Comparison of ENCODE assay signal across 16 cellular contexts in genomic region chr2:84954329-84954728, GRCh38. TPM values are rescaled to one million over a fixed set of nuclear protein-coding genes. Genes with fewer than 3 reads are reported as not detected.
A peak's percentile ranks its signal among the peaks of the same experiment; 100 is the strongest.
DNase-seq lines count a peak whose midpoint lies in the region; ATAC-seq and TF ChIP-seq lines count a peak whose summit lies in the region.
"Had no signal": no experiment of that assay in that cellular context is flagged by ENCODE, and none has a peak within 500 bp of the region (broad histone marks: within the 10 kb centered on the region; RNA-seq: fewer than 3 reads in every experiment).

No MANE protein-coding gene starts in this region.

- peaks cover 18% of the 10 kb centered on the region for H3K36me3 Mint-ChIP-seq in activated T-cell treated with anti-CD3 and anti-CD28 coated beads, Interleukin-2, amount 50 U/mL, for 24 hours (ENCODE audit: low read depth)
- H3K36me3 Mint-ChIP-seq in activated T-cell treated with anti-CD3 and anti-CD28 coated beads, Interleukin-2, amount 50 U/mL, for 72 hours (ENCODE audit: insufficient read depth in 2 of 2), result no peaks in the 10 kb centered on the region
- peaks cover 6% of the 10 kb centered on the region for H3K36me3 Mint-ChIP-seq in activated T-helper 17 cell treated with anti-CD3 and anti-CD28 coated beads, Interleukin-2, amount 50 U/mL, for 72 hours (ENCODE audit: low read depth)
- H3K36me3 Mint-ChIP-seq in neural progenitor cell, result peaks cover 2% of the 10 kb centered on the region

- H3K27ac ChIP-seq in Panc1 (ENCODE audit: low read length) (peak overlapping the region; percentile 66), neural progenitor cell (no peak overlapping the region), PC-9 (no peak overlapping the region), colonic mucosa (no peak overlapping the region)
- H3K27ac ChIP-seq: BLaER1 treated with 17β-estradiol and CSF1 and Interleukin-3, amounts not matched to agents 10 nM and 100 nM; GM23248 had no signal

- H3K4me1 ChIP-seq in Panc1 (ENCODE audit: control insufficient read depth, insufficient read depth, low read length) (peaks cover 23% of the 10 kb centered on the region), neural progenitor cell (peaks cover 31% of the 10 kb centered on the region), PC-9 (replicated peaks; ENCODE audit: insufficient read depth) (peaks cover 29% of the 10 kb centered on the region), colonic mucosa (peaks cover 3% of the 10 kb centered on the region)

- H3K79me2 ChIP-seq in neural progenitor cell (ENCODE audit: low read depth) (no peaks in the 10 kb centered on the region), PC-9 (ENCODE audit: low read depth) (no peaks in the 10 kb centered on the region)

- DNase-seq in activated T-cell treated with anti-CD3 and anti-CD28 coated beads, Interleukin-2, amount 50 U/mL, for 24 hours, result peak; percentile 19
- no peak for DNase-seq in activated T-cell treated with anti-CD3 and anti-CD28 coated beads, Interleukin-2, amount 50 U/mL, for 72 hours
- DNase-seq in Panc1 (ENCODE audit: low read depth, low spot score), result no peak
- DNase-seq in neural progenitor cell (ENCODE audit: low spot score), result no peak
- DNase-seq in PC-9, result no peak
- no peak for DNase-seq in colonic mucosa
- DNase-seq: 8988T; AML-193; Calu3; CD4-positive, alpha-beta T cell; DMS 273 treated with DMSO at 0.1 percent for 48 hours; GM23248; H7 had no signal

- no peak overlapping the region for H3K4me3 ChIP-seq in Panc1 (ENCODE audit: low read depth in 2 of 2, low read length in 2 of 2)
- H3K4me3 ChIP-seq in neural progenitor cell, result no peak overlapping the region
- no peak overlapping the region for H3K4me3 ChIP-seq in PC-9
- no peak overlapping the region for H3K4me3 ChIP-seq in colonic mucosa
- H3K4me3 ChIP-seq: BLaER1 treated with 17β-estradiol and CSF1 and Interleukin-3, amounts not matched to agents 10 nM and 100 nM; GM23248 had no signal

- H3F3A ChIP-seq in neural progenitor cell (ENCODE audit: low read depth) (peaks cover 33% of the 10 kb centered on the region), PC-9 (ENCODE audit: insufficient read depth, low read depth) (peaks cover 28% of the 10 kb centered on the region)

- H3K27me3 ChIP-seq in Panc1 (ENCODE audit: control insufficient read depth, insufficient read depth, low read length) (no peaks in the 10 kb centered on the region), neural progenitor cell (no peaks in the 10 kb centered on the region), PC-9 (ENCODE audit: insufficient read depth, low read depth) (no peaks in the 10 kb centered on the region), colonic mucosa (no peaks in the 10 kb centered on the region)
- H3K27me3 ChIP-seq: BLaER1 treated with 17β-estradiol and CSF1 and Interleukin-3, amounts not matched to agents 10 nM and 100 nM had no signal

- H3K4me3 Mint-ChIP-seq in activated T-cell treated with anti-CD3 and anti-CD28 coated beads, Interleukin-2, amount 50 U/mL, for 24 hours, result no peak overlapping the region
- H3K4me3 Mint-ChIP-seq in activated T-cell treated with anti-CD3 and anti-CD28 coated beads, Interleukin-2, amount 50 U/mL, for 72 hours, result no peak overlapping the region
- H3K4me3 Mint-ChIP-seq in activated T-helper 17 cell treated with anti-CD3 and anti-CD28 coated beads, Interleukin-2, amount 50 U/mL, for 72 hours, result no peak overlapping the region
- no peak overlapping the region for H3K4me3 Mint-ChIP-seq in neural progenitor cell
- H3K4me3 Mint-ChIP-seq: CD4-positive, alpha-beta T cell had no signal

- no peak overlapping the region for H3K4me2 ChIP-seq in neural progenitor cell
- no peak overlapping the region for H3K4me2 ChIP-seq in PC-9
- H3K4me2 ChIP-seq: BLaER1 treated with 17β-estradiol and CSF1 and Interleukin-3, amounts not matched to agents 10 nM and 100 nM had no signal

- H3K36me3 ChIP-seq in Panc1 (ENCODE audit: control insufficient read depth, insufficient read depth, low read length), result no peaks in the 10 kb centered on the region
- H3K36me3 ChIP-seq in neural progenitor cell, result no peaks in the 10 kb centered on the region
- H3K36me3 ChIP-seq in PC-9 (ENCODE audit: low read depth), result no peaks in the 10 kb centered on the region
- H3K36me3 ChIP-seq in colonic mucosa, result no peaks in the 10 kb centered on the region

- POLR2A ChIA-PET in Panc1 (lab: Charles Lee), result interaction anchor here (0.6 kb wide), 1 partner anchor 17 kb away, joined by 3 read pairs; the partner anchor contains the start of gene KCMF1
- POLR2A ChIA-PET in PC-9 (lab: Charles Lee; ENCODE audit: unreplicated experiment), result interaction anchor here (0.6 kb wide), 1 partner anchor 21 kb away, joined by 10 read pairs; no protein-coding TSS in a partner anchor

- no peaks in the 10 kb centered on the region for H4K20me1 ChIP-seq in neural progenitor cell (ENCODE audit: low read depth)
- no peaks in the 10 kb centered on the region for H4K20me1 ChIP-seq in PC-9 (ENCODE audit: insufficient read depth)

- H3K9ac ChIP-seq in neural progenitor cell (no peak overlapping the region), colonic mucosa (ENCODE audit: low read depth in 2 of 2, low read length in 2 of 2) (no peak overlapping the region)
- H3K9ac ChIP-seq: BLaER1 treated with 17β-estradiol and CSF1 and Interleukin-3, amounts not matched to agents 10 nM and 100 nM; GM23248 had no signal

- H3K27me3 Mint-ChIP-seq in activated T-cell treated with anti-CD3 and anti-CD28 coated beads, Interleukin-2, amount 50 U/mL, for 24 hours, result no peaks in the 10 kb centered on the region
- no peaks in the 10 kb centered on the region for H3K27me3 Mint-ChIP-seq in activated T-cell treated with anti-CD3 and anti-CD28 coated beads, Interleukin-2, amount 50 U/mL, for 72 hours (ENCODE audit: low read depth)
- H3K27me3 Mint-ChIP-seq in activated T-helper 17 cell treated with anti-CD3 and anti-CD28 coated beads, Interleukin-2, amount 50 U/mL, for 72 hours, result no peaks in the 10 kb centered on the region
- peaks cover 6% of the 10 kb centered on the region for H3K27me3 Mint-ChIP-seq in neural progenitor cell (ENCODE audit: insufficient read depth, low read depth)
- H3K27me3 Mint-ChIP-seq: CD4-positive, alpha-beta T cell had no signal

- H3K4me1 Mint-ChIP-seq in activated T-cell treated with anti-CD3 and anti-CD28 coated beads, Interleukin-2, amount 50 U/mL, for 24 hours (ENCODE audit: low read depth), result peaks cover 19% of the 10 kb centered on the region
- H3K4me1 Mint-ChIP-seq in activated T-cell treated with anti-CD3 and anti-CD28 coated beads, Interleukin-2, amount 50 U/mL, for 72 hours (ENCODE audit: low read depth), result no peaks in the 10 kb centered on the region
- peaks cover 14% of the 10 kb centered on the region for H3K4me1 Mint-ChIP-seq in activated T-helper 17 cell treated with anti-CD3 and anti-CD28 coated beads, Interleukin-2, amount 50 U/mL, for 72 hours
- H3K4me1 Mint-ChIP-seq in neural progenitor cell, result peaks cover 24% of the 10 kb centered on the region

- TF ChIP-seq CTCF in Panc1 (IDR thresholded peaks at IDR 0.05) (no peak), neural progenitor cell (IDR thresholded peaks at IDR 0.05) (no peak), PC-9 (conservative IDR thresholded peaks at IDR 0.05) (no peak), colonic mucosa (IDR thresholded peaks at IDR 0.05) (no peak)

- CTCF ChIA-PET in Panc1 (lab: Charles Lee), result no interaction called here
- CTCF ChIA-PET in PC-9 (lab: Charles Lee), result no interaction called here

- H3K9me3 Mint-ChIP-seq in activated T-cell treated with anti-CD3 and anti-CD28 coated beads, Interleukin-2, amount 50 U/mL, for 24 hours, result no peaks in the 10 kb centered on the region
- H3K9me3 Mint-ChIP-seq in activated T-cell treated with anti-CD3 and anti-CD28 coated beads, Interleukin-2, amount 50 U/mL, for 72 hours, result no peaks in the 10 kb centered on the region
- H3K9me3 Mint-ChIP-seq in activated T-helper 17 cell treated with anti-CD3 and anti-CD28 coated beads, Interleukin-2, amount 50 U/mL, for 72 hours, result no peaks in the 10 kb centered on the region
- no peaks in the 10 kb centered on the region for H3K9me3 Mint-ChIP-seq in neural progenitor cell
- H3K9me3 Mint-ChIP-seq: CD4-positive, alpha-beta T cell had no signal

- H3K9me2 ChIP-seq in PC-9 (ENCODE audit: insufficient read depth), result no peaks in the 10 kb centered on the region

- intact Hi-C loops in Panc1 (cut with micrococcal nuclease; ENCODE audit: unreplicated experiment), result no loop called here
- intact Hi-C loops in PC-9 (cut with micrococcal nuclease; ENCODE audit: unreplicated experiment), result no loop called here
- intact Hi-C loops in colonic mucosa (cut with DNase I), result no loop called here

- in situ Hi-C loops in Panc1 (cut with HindIII; ENCODE audit: low pct_unique_long_range_greater_than_20kb, low sequenced_read_pairs), result no loop called here

- BruUV-seq in Panc1 (replicated peaks; lab: Mats Ljungman, UMichigan) (no TSS peak), PC-9 (replicated peaks; lab: Mats Ljungman, UMichigan) (no TSS peak)

- H2AFZ ChIP-seq in neural progenitor cell (replicated peaks), result no peak overlapping the region
- no peak overlapping the region for H2AFZ ChIP-seq in PC-9
- H2AFZ ChIP-seq: GM23248 had no signal

- no peak for ATAC-seq in activated T-cell treated with anti-CD3 and anti-CD28 coated beads, Interleukin-2, amount 50 U/mL, for 72 hours (replicated peaks in 1 of 2)
- ATAC-seq in Panc1 (no peak), HG03175 (IDR thresholded peaks at IDR 0.05; ENCODE audit: unreplicated experiment) (no peak)
- ATAC-seq in activated T-helper 17 cell treated with anti-CD3 and anti-CD28 coated beads, Interleukin-2, amount 50 U/mL, for 72 hours (replicated peaks), result no peak

- no peaks in the 10 kb centered on the region for H3K9me3 ChIP-seq in Panc1 (ENCODE audit: control insufficient read depth, insufficient read depth, low read depth, low read length)
- H3K9me3 ChIP-seq in neural progenitor cell (ENCODE audit: low read depth), result no peaks in the 10 kb centered on the region
- H3K9me3 ChIP-seq in PC-9 (ENCODE audit: insufficient read depth, low read depth), result no peaks in the 10 kb centered on the region
- H3K9me3 ChIP-seq in colonic mucosa, result no peaks in the 10 kb centered on the region
- H3K9me3 ChIP-seq: BLaER1 treated with 17β-estradiol and CSF1 and Interleukin-3, amounts not matched to agents 10 nM and 100 nM had no signal

- H3K27ac Mint-ChIP-seq in activated T-cell treated with anti-CD3 and anti-CD28 coated beads, Interleukin-2, amount 50 U/mL, for 24 hours, result no peak overlapping the region
- H3K27ac Mint-ChIP-seq in activated T-cell treated with anti-CD3 and anti-CD28 coated beads, Interleukin-2, amount 50 U/mL, for 72 hours, result no peak overlapping the region
- H3K27ac Mint-ChIP-seq in activated T-helper 17 cell treated with anti-CD3 and anti-CD28 coated beads, Interleukin-2, amount 50 U/mL, for 72 hours, result peak overlapping the region; percentile 30
- H3K27ac Mint-ChIP-seq in neural progenitor cell, result peak overlapping the region; percentile 3
- H3K27ac Mint-ChIP-seq: CD4-positive, alpha-beta T cell had no signal

RNA-seq across cellular contexts. Expression of gene KCMF1, which starts 16.6 kb away (rescaled TPM):
- 100 to 1,000 TPM; 115 to 139 TPM for total RNA-seq in activated T-cell treated with anti-CD3 and anti-CD28 coated beads, Interleukin-2, amount 50 U/mL, for 72 hours
- total RNA-seq in Panc1 (2021; ENCODE audit: unreplicated experiment) (163 TPM), neural progenitor cell (ENCODE audit: low replicate concordance) (74.0 and 99.7 TPM in 2 replicates), PC-9 (2021) (95.3 and 97.8 TPM in 2 replicates), colonic mucosa (100 to 1,000 TPM in 1 of 2 donors, 10 to 100 TPM in 1; 96.2 to 118 TPM)
- polyA plus RNA-seq in Panc1 (2012; ENCODE audit: insufficient read length), result 73.4 TPM
- total RNA-seq in activated T-helper 17 cell treated with anti-CD3 and anti-CD28 coated beads, Interleukin-2, amount 50 U/mL, for 72 hours, result 100 to 1,000 TPM in 1 of 2 donors, 10 to 100 TPM in 1; 77.3 to 108 TPM

RNA-seq across cellular contexts. Expression of gene TMSB10, which starts 48.9 kb away (rescaled TPM):
- total RNA-seq in activated T-cell treated with anti-CD3 and anti-CD28 coated beads, Interleukin-2, amount 50 U/mL, for 72 hours, result 1,000 to 10,000 TPM in 1 of 2 donors, 100 to 1,000 TPM in 1; 884 to 1,078 TPM
- total RNA-seq in Panc1 (2021; ENCODE audit: unreplicated experiment), result 1,916 TPM
- polyA plus RNA-seq in Panc1 (2012; ENCODE audit: insufficient read length), result 3,818 TPM
- 1,000 to 10,000 TPM; 2,616 to 3,068 TPM for total RNA-seq in activated T-helper 17 cell treated with anti-CD3 and anti-CD28 coated beads, Interleukin-2, amount 50 U/mL, for 72 hours
- total RNA-seq in neural progenitor cell (ENCODE audit: low replicate concordance), result 1,687 and 2,248 TPM in 2 replicates
- total RNA-seq in PC-9 (2021), result 1,668 and 1,769 TPM in 2 replicates
- 1,000 to 10,000 TPM; 2,226 to 3,150 TPM for total RNA-seq in colonic mucosa

Comparison
In these comparisons a context has a peak if more than half of its experiments do, and no peak if none do; other contexts are left out.
1. H3K27ac Mint-ChIP-seq: peak in activated T-helper 17 cell treated with anti-CD3 and anti-CD28 coated beads, Interleukin-2, amount 50 U/mL, for 72 hours (single experiment) and neural progenitor cell (single experiment); none in activated T-cell treated with anti-CD3 and anti-CD28 coated beads, Interleukin-2, amount 50 U/mL, for 24 hours (single experiment) and activated T-cell treated with anti-CD3 and anti-CD28 coated beads, Interleukin-2, amount 50 U/mL, for 72 hours (single experiment).